Comparison of ENCODE assay signal across 20 cellular contexts in genomic region chr16:51382940-51383339, GRCh38.
"Had no signal": no experiment of that assay in that cellular context is flagged by ENCODE, and none has a peak within 500 bp of the region (broad histone marks: within the 10 kb centered on the region; RNA-seq: fewer than 3 reads in every experiment).

No MANE protein-coding gene starts in this region.

- H3K36me3 ChIP-seq: left lung, ovary, prostate gland, tibial nerve, uterus had no signal

- ATAC-seq: left colon; left lung; natural killer cell; right cardiac atrium; sciatic nerve; stimulated activated naive B cell treated with anti-CD40 and anti-IgM and Interleukin-4, amounts not matched to agents 10 μg/mL and 1 μg/mL and 100 μg/mL, for 72 hours had no signal

- H2AFZ ChIP-seq: hepatocyte had no signal

- H3K79me2 ChIP-seq: hepatocyte had no signal

- H3K9me3 ChIP-seq: ovary, prostate gland, tibial nerve, uterus had no signal

- H3K4me1 ChIP-seq: left lung, prostate gland, tibial nerve, uterus had no signal

- DNase-seq: left colon; left lung; naive B cell; natural killer cell; ovary; posterior cingulate gyrus; retina; right cardiac atrium; stimulated activated CD4-positive, alpha-beta T cell treated with anti-CD3 and anti-CD28 coated beads, Interleukin-12 subunit alpha, Interleukin-12 subunit beta, amount 100 ng/mL, for 4 hours; stimulated activated CD4-positive, alpha-beta T cell treated with anti-CD3 and anti-CD28 coated beads, Interleukin-15, amount 100 ng/mL, for 24 hours; stimulated activated CD4-positive, alpha-beta T cell treated with anti-CD3 and anti-CD28 coated beads, Interleukin-2, amount 100 ng/mL, for 24 hours; stimulated activated CD4-positive, alpha-beta T cell treated with anti-CD3 and anti-CD28 coated beads, Interleukin-4, amount 100 ng/mL, for 1 hour; stimulated activated naive B cell treated with anti-CD40 and anti-IgM and Interleukin-4, amounts not matched to agents 10 μg/mL and 1 μg/mL and 100 μg/mL, for 72 hours; uterus had no signal

- H3K4me2 ChIP-seq: hepatocyte had no signal

- H3K27ac ChIP-seq: hepatocyte, left lung, ovary, prostate gland, skin epidermis, tibial nerve, uterus had no signal

- H3K4me3 ChIP-seq: hepatocyte, left lung, lung, ovary, prostate gland, skin epidermis, tibial nerve, uterus had no signal

- H3K27me3 ChIP-seq: hepatocyte, left lung, ovary, tibial nerve, uterus had no signal
